Comparison of ENCODE assay signal across 12 cellular contexts in the genomic region with DNA sequence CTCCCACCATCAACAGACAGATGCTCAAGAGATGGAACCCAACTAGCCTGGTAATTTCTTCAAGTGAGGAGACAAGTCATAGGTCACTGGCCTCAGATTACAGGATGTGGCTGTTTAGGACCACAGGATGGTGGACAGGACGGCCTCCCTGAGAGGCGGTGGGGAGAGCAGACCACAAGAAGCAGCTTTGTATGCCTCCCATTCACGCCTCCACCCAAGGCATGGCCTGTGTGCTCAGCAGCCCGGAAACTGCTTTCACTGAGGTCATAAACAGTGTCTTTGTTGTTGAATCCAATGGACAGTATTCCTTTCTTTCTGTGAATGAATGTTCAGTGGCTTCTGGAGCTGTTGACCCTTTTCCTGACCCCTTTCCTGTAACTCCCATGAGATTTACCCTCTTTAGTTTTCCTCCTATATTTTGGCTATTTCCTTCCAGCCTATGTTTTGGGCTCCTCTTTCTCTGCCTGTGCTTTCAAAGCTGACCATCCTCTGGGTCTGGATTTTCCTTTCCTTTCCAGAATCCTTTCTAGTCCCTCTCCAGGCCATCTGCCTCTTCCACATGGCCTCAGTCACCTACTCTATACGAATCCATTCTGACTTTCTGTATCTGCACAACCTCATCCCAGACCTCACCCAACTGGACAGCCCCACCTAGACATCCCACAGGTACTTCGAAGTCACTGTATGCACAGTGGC. TPM values are rescaled to one million over a fixed set of nuclear protein-coding genes. Genes with fewer than 3 reads are reported as not detected.
DNase-seq lines count a peak whose midpoint lies in the region; ATAC-seq, FAIRE-seq and TF ChIP-seq lines count a peak whose summit lies in the region.
"Had no signal": no experiment of that assay in that cellular context is flagged by ENCODE, and none has a peak within 500 bp of the region (broad histone marks: within the 10 kb centered on the region; RNA-seq: fewer than 3 reads in every experiment).

No MANE protein-coding gene starts in this region.

- H3K4me1 ChIP-seq in CD4-positive, CD25-positive, alpha-beta regulatory T cell (ENCODE audit: control insufficient read depth, insufficient read depth, low read length, poor library complexity, severe bottlenecking) = no peaks in the 10 kb centered on the region
- peaks cover 36% of the 10 kb centered on the region for H3K4me1 ChIP-seq in HepG2 (ENCODE audit: insufficient read depth, low read length)

- H3K4me1 Mint-ChIP-seq in CD4-positive, CD25-positive, alpha-beta regulatory T cell = peaks cover 0 to 9% (median 2%) of the 10 kb centered on the region in 4 donors

- H3K79me2 ChIP-seq in HepG2 (ENCODE audit: insufficient read depth, low read length) = no peaks in the 10 kb centered on the region

- no TSS peak for BruUV-seq in HepG2 (replicated peaks; lab: Mats Ljungman, UMichigan)

- TF ChIP-seq EP300 in HepG2 (IDR thresholded peaks at IDR 0.05; ENCODE audit: low read depth in 2 of 2, low read length in 2 of 2) (0 out of 4 replicates have a peak, but pooled peaks of 1 of the 2 experiments have one; percentile 12), HepG2 (CRISPR knock-in tag; IDR thresholded peaks at IDR 0.05; ENCODE audit: borderline replicate concordance) (no peak; the same call in 1 of the 2 replicates)

- intact Hi-C loops in HepG2 (cut with micrococcal nuclease; ENCODE audit: unreplicated experiment) = no loop called here

- no peak for DNase-seq in CD4-positive, CD25-positive, alpha-beta regulatory T cell
- peak; percentile 36 for DNase-seq in NB4 (ENCODE audit: low read depth)
- peak; percentile 74 for DNase-seq in HepG2 (ENCODE audit: low spot score)
- DNase-seq in NCI-H774 (lab: John Stamatoyannopoulos, UW) = no peak
- no peak for DNase-seq in AML-193 (lab: John Stamatoyannopoulos, UW)
- no peak for DNase-seq in OCI-M1 (lab: John Stamatoyannopoulos, UW)
- no peak for DNase-seq in SW 1271 (lab: John Stamatoyannopoulos, UW)
- DNase-seq: activated B cell treated with CpG ODN at 0.5 μM for 24 hours; NCI-H446 treated with DMSO at 0.1 percent for 48 hours; stimulated activated CD4-positive, alpha-beta T cell treated with anti-CD3 and anti-CD28 coated beads, Interleukin-2, amount 100 ng/mL, for 24 hours had no signal

- peak overlapping the region; percentile 62 for H3K4me2 ChIP-seq in HepG2 (ENCODE audit: low read depth, low read length)

- 36% methylated on average over 3 of the region's 6 CpGs for WGBS in HepG2 (ENCODE audit: low lambda C conversion rate)

- no peaks in the 10 kb centered on the region for H3K36me3 ChIP-seq in CD4-positive, CD25-positive, alpha-beta regulatory T cell (ENCODE audit: control insufficient read depth, insufficient read depth, low read length)
- H3K36me3 ChIP-seq in HepG2 (replicated peaks in 1 of 2; ENCODE audit: control insufficient read depth in 1 of 2, insufficient read depth in 2 of 2, low read length in 2 of 2) = no peaks in the 10 kb centered on the region

- H3K27me3 Mint-ChIP-seq in CD4-positive, CD25-positive, alpha-beta regulatory T cell = no peaks in the 10 kb centered on the region
- H3K27me3 Mint-ChIP-seq: activated B cell treated with CpG ODN at 0.5 μM for 24 hours, memory B cell had no signal

- H3K9me3 ChIP-seq in CD4-positive, CD25-positive, alpha-beta regulatory T cell (ENCODE audit: control insufficient read depth in 2 of 2, low read length in 2 of 2) = no peaks in the 10 kb centered on the region
- H3K9me3 ChIP-seq in HepG2 (ENCODE audit: low read length) = no peaks in the 10 kb centered on the region

- POLR2A ChIA-PET in HepG2 (lab: Yijun Ruan, JAX) = no interaction called here

- H3K36me3 Mint-ChIP-seq in CD4-positive, CD25-positive, alpha-beta regulatory T cell = no peaks in the 10 kb centered on the region
- H3K36me3 Mint-ChIP-seq: memory B cell had no signal

- no peak for TF ChIP-seq RAD21 in HepG2 (CRISPR knock-in tag; IDR thresholded peaks at IDR 0.05)

- H3K27ac Mint-ChIP-seq in CD4-positive, CD25-positive, alpha-beta regulatory T cell = peak overlapping the region in 1 of 3 donors; percentile 18
- H3K27ac Mint-ChIP-seq: memory B cell had no signal

- no peaks in the 10 kb centered on the region for H3K9me3 Mint-ChIP-seq in CD4-positive, CD25-positive, alpha-beta regulatory T cell
- H3K9me3 Mint-ChIP-seq: activated B cell treated with CpG ODN at 0.5 μM for 24 hours, memory B cell had no signal

- H3K4me3 ChIP-seq in CD4-positive, CD25-positive, alpha-beta regulatory T cell (ENCODE audit: low read depth, low read length) = no peak overlapping the region
- H3K4me3 ChIP-seq in NB4 (ENCODE audit: low read depth, low read length) = no peak overlapping the region
- H3K4me3 ChIP-seq in HepG2 (replicated peaks in 1 of 3; ENCODE audit: insufficient read depth in 1 of 3, low read depth in 2 of 3, low read length in 3 of 3) = peak overlapping the region in 1 of 3 experiments; percentile 24; a peak in 2 of 6 replicates

- CTCF ChIA-PET in HepG2 (lab: Yijun Ruan, JAX; ENCODE audit: low intra/inter-chr PET ratio, low total read pairs) = no interaction called here

- H3K4me3 Mint-ChIP-seq in CD4-positive, CD25-positive, alpha-beta regulatory T cell = no peak overlapping the region
- H3K4me3 Mint-ChIP-seq: activated B cell treated with CpG ODN at 0.5 μM for 24 hours, memory B cell had no signal

- TF ChIP-seq POLR2A in NB4 (IDR thresholded peaks at IDR 0.05; ENCODE audit: extremely low read depth, insufficient read length) = no peak
- TF ChIP-seq POLR2A in HepG2 (IDR thresholded peaks at IDR 0.05; ENCODE audit: insufficient read depth in 1 of 2, low read depth in 2 of 2, low read length in 2 of 2) = no peak

- no peak overlapping the region for H3K27ac ChIP-seq in CD4-positive, CD25-positive, alpha-beta regulatory T cell (ENCODE audit: insufficient read depth, low read length, poor library complexity, severe bottlenecking)
- H3K27ac ChIP-seq in HepG2 (ENCODE audit: extremely low read length, insufficient read depth, low read length) = peak overlapping the region; percentile 31

- in situ Hi-C loops in HepG2 (cut with HindIII; ENCODE audit: extremely low pct_ligation_motif_present, low pct_unique_long_range_greater_than_20kb) = loop anchor here (25.0 kb wide), 1 partner anchor 644 kb away; no protein-coding TSS in a partner anchor

- H2AFZ ChIP-seq in HepG2 (ENCODE audit: low read length) = peak overlapping the region; percentile 90

- peak; percentile 25 to 31 for ATAC-seq in CD4-positive, CD25-positive, alpha-beta regulatory T cell (ENCODE audit: low read depth in 2 of 2)
- ATAC-seq in GM21381 (IDR thresholded peaks at IDR 0.05; ENCODE audit: unreplicated experiment) (peak; percentile 79), HepG2 (peak; percentile 79)

- TF ChIP-seq CTCF in NB4 (IDR thresholded peaks at IDR 0.05; ENCODE audit: low read depth, low read length) (no peak), HepG2 (CRISPR knock-in tag; IDR thresholded peaks at IDR 0.05) (no peak)

- peak overlapping the region; percentile 59 for H3K9ac ChIP-seq in HepG2 (ENCODE audit: insufficient read depth, low read depth, low read length)

- peak; percentile 50 for FAIRE-seq in HepG2 (lab: Jason Lieb, UNC)

- no peaks in the 10 kb centered on the region for H4K20me1 ChIP-seq in HepG2 (ENCODE audit: insufficient read depth, low read length)

- no peaks in the 10 kb centered on the region for H3K27me3 ChIP-seq in CD4-positive, CD25-positive, alpha-beta regulatory T cell (ENCODE audit: control insufficient read depth, insufficient read depth, low read length)
- H3K27me3 ChIP-seq in HepG2 (ENCODE audit: control insufficient read depth in 1 of 2, insufficient read depth in 2 of 2, low read length in 2 of 2) = no peaks in the 10 kb centered on the region

RNA-seq across cellular contexts. Expression of gene INPP5F, which starts 32.4 kb away (rescaled TPM):
- 22.1 TPM for total RNA-seq in CD4-positive, CD25-positive, alpha-beta regulatory T cell
- polyA plus RNA-seq in CD4-positive, CD25-positive, alpha-beta regulatory T cell = 10 to 100 TPM; 10.4 to 14.3 (median 10.9) TPM
- 15.7 and 16.4 TPM in 2 replicates for total RNA-seq in HepG2 (2016; rRNA removed; fragmentation: Illumina TruSeq; extraction: Trizol)
- total RNA-seq in HepG2 (2016; cell fraction: cytosol; rRNA removed; fragmentation: Illumina TruSeq; extraction: Trizol; ENCODE audit: low read depth) = 6.4 and 8.2 TPM in 2 replicates
- 12.7 and 14.4 TPM in 2 replicates for total RNA-seq in HepG2 (2016; cell fraction: insoluble cytoplasmic fraction; rRNA removed; fragmentation: Illumina TruSeq; extraction: Trizol)
- 9.4 and 10.3 TPM in 2 replicates for total RNA-seq in HepG2 (2016; cell fraction: membrane; rRNA removed; fragmentation: Illumina TruSeq; extraction: Trizol)
- 12.4 and 17.6 TPM in 2 replicates for total RNA-seq in HepG2 (2016; cell fraction: nucleus; rRNA removed; fragmentation: Illumina TruSeq; extraction: Trizol)
- 8.3 and 12.5 TPM in 2 replicates for polyA plus RNA-seq in HepG2 (2011; rRNA removed)
- 4.7 and 6.3 TPM in 2 replicates for polyA plus RNA-seq in HepG2 (2011; cell fraction: cytosol; rRNA removed)
- 9.8 and 21.4 TPM in 2 replicates for polyA plus RNA-seq in HepG2 (2011; cell fraction: nucleus; rRNA removed)
- polyA plus RNA-seq in HepG2 (2012) = 6.9 and 9.3 TPM in 2 replicates
- 5.5 and 6.2 TPM in 2 replicates for polyA plus RNA-seq in HepG2 (2016; cell fraction: cytosol; fragmentation: Illumina TruSeq; extraction: Trizol; ENCODE audit: low read depth)
- polyA plus RNA-seq in HepG2 (2016; cell fraction: insoluble cytoplasmic fraction; fragmentation: Illumina TruSeq; extraction: Trizol; ENCODE audit: low read depth) = 11.3 and 11.4 TPM in 2 replicates
- 5.7 and 6.9 TPM in 2 replicates for polyA plus RNA-seq in HepG2 (2016; cell fraction: membrane; fragmentation: Illumina TruSeq; extraction: Trizol; ENCODE audit: low read depth)
- 19.7 and 20.7 TPM in 2 replicates for polyA plus RNA-seq in HepG2 (2016; cell fraction: nucleus; fragmentation: Illumina TruSeq; extraction: Trizol; ENCODE audit: insufficient read depth, low read depth)
- 2.8 and 7.9 TPM in 2 replicates for polyA minus RNA-seq in HepG2 (2011; rRNA and poly(A)+ RNA removed; ENCODE audit: low replicate concordance)
- 6.2 and 10.6 TPM in 2 replicates for polyA minus RNA-seq in HepG2 (2011; cell fraction: cytosol; rRNA and poly(A)+ RNA removed)
- 36.3 and 40.2 TPM in 2 replicates for polyA minus RNA-seq in HepG2 (2011; cell fraction: nucleus; rRNA and poly(A)+ RNA removed)

RNA-seq across cellular contexts. Expression of gene BAG3, which starts 42.2 kb away (rescaled TPM):
- 38.2 TPM for total RNA-seq in CD4-positive, CD25-positive, alpha-beta regulatory T cell
- 1 to 10 TPM; 6.7 to 8.7 (median 7.4) TPM for polyA plus RNA-seq in CD4-positive, CD25-positive, alpha-beta regulatory T cell
- 6.7 and 7.9 TPM in 2 replicates for total RNA-seq in HepG2 (2016; rRNA removed; fragmentation: Illumina TruSeq; extraction: Trizol)
- total RNA-seq in HepG2 (2016; cell fraction: cytosol; rRNA removed; fragmentation: Illumina TruSeq; extraction: Trizol; ENCODE audit: low read depth) = 1.7 and 2.0 TPM in 2 replicates
- 6.7 and 7.5 TPM in 2 replicates for total RNA-seq in HepG2 (2016; cell fraction: insoluble cytoplasmic fraction; rRNA removed; fragmentation: Illumina TruSeq; extraction: Trizol)
- 4.9 and 5.1 TPM in 2 replicates for total RNA-seq in HepG2 (2016; cell fraction: membrane; rRNA removed; fragmentation: Illumina TruSeq; extraction: Trizol)
- total RNA-seq in HepG2 (2016; cell fraction: nucleus; rRNA removed; fragmentation: Illumina TruSeq; extraction: Trizol) = 4.8 and 6.3 TPM in 2 replicates
- 2.9 and 3.0 TPM in 2 replicates for polyA plus RNA-seq in HepG2 (2011; rRNA removed)
- 2.5 and 3.1 TPM in 2 replicates for polyA plus RNA-seq in HepG2 (2011; cell fraction: cytosol; rRNA removed)
- 9.0 and 9.5 TPM in 2 replicates for polyA plus RNA-seq in HepG2 (2011; cell fraction: nucleus; rRNA removed)
- 12.7 and 14.8 TPM in 2 replicates for polyA plus RNA-seq in HepG2 (2012)
- polyA plus RNA-seq in HepG2 (2016; cell fraction: cytosol; fragmentation: Illumina TruSeq; extraction: Trizol; ENCODE audit: low read depth) = 1.9 and 2.1 TPM in 2 replicates
- 15.1 and 20.8 TPM in 2 replicates for polyA plus RNA-seq in HepG2 (2016; cell fraction: insoluble cytoplasmic fraction; fragmentation: Illumina TruSeq; extraction: Trizol; ENCODE audit: low read depth)
- 3.2 and 4.9 TPM in 2 replicates for polyA plus RNA-seq in HepG2 (2016; cell fraction: membrane; fragmentation: Illumina TruSeq; extraction: Trizol; ENCODE audit: low read depth)
- 14.7 and 18.1 TPM in 2 replicates for polyA plus RNA-seq in HepG2 (2016; cell fraction: nucleus; fragmentation: Illumina TruSeq; extraction: Trizol; ENCODE audit: insufficient read depth, low read depth)
- polyA minus RNA-seq in HepG2 (2011; rRNA and poly(A)+ RNA removed; ENCODE audit: low replicate concordance) = 3.1 and 5.4 TPM in 2 replicates
- polyA minus RNA-seq in HepG2 (2011; cell fraction: cytosol; rRNA and poly(A)+ RNA removed) = 6.2 and 6.5 TPM in 2 replicates
- 2.2 and 3.2 TPM in 2 replicates for polyA minus RNA-seq in HepG2 (2011; cell fraction: nucleus; rRNA and poly(A)+ RNA removed)

Comparison
In these comparisons a context has a peak if more than half of its experiments do, and no peak if none do; other contexts are left out.
1. ATAC-seq: peak in every context shown above with its lines; median percentile 79 in GM21381; 79 in HepG2; 28 in CD4-positive, CD25-positive, alpha-beta regulatory T cell.
2. DNase-seq: peak in NB4 (single experiment) and HepG2 (single experiment); none in CD4-positive, CD25-positive, alpha-beta regulatory T cell (0 of 3), NCI-H774 (single experiment), AML-193 (0 of 2), OCI-M1 (single experiment) and SW 1271 (0 of 2).